1 cellular context compared by ENCODE assay signal in the genomic region with DNA sequence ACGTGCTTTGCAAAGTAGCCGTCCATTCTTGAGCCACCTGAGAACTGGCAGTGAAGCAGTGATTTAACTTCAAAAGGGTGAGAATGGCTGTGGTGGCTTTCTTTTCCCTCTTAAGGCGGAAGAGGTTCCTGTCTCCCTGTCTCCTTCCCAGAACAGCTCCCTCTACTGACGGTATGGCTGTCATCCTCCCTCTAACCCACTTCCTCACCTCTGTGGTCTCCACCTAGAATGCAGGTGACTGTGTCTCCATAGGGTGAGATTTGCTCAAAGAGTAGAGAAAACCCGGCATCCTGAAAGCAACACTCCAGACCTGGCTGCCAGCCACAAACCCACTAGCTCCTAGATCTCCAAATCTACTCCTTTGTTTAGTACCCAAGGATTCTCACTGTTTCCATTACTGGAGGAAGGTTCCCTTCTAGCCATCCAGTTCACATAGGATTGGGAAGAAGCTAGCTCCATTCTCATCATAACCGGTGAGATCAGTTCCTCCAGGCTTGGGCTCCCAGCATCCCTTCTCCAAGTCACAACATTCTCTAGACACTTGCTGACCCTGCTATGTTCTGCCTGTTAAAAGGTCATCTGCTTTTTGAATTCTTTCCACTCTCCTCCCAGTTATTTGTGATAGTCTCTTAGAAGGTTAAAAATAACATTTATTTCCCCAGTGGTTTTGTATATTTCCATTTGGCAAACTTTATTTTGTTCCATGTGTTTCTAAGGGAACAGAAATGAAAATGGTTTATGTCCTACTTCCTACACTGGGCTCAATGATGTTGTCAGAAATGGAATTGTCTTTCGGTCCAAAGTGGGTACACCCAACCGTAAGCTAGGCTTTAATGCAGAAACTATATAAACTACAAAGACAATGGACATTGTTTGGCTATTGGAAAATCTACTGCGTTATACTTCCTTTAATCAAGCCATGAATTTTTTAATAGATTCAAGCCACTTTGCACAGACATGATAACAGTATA.
TF ChIP-seq lines count a peak whose summit lies in the region.

No MANE protein-coding gene starts in this region.

TF ChIP-seq in IMR-90, 13 proteins besides CTCF, POLR2A, EP300 and RAD21 (continued from another document):
- TF ChIP-seq ELK1 (IDR thresholded peaks at IDR 0.05; ENCODE audit: borderline replicate concordance, low read depth, low read length) (no peak), CEBPB (IDR thresholded peaks at IDR 0.05; ENCODE audit: low read depth, low read length) (no peak), MAFK (IDR thresholded peaks at IDR 0.05; ENCODE audit: low read depth, low read length) (no peak), MAZ (IDR thresholded peaks at IDR 0.05; ENCODE audit: borderline replicate concordance, low read depth, low read length) (no peak), SMC3 (IDR thresholded peaks at IDR 0.05; ENCODE audit: low read depth, low read length) (no peak), FOS (IDR thresholded peaks at IDR 0.05; ENCODE audit: low read depth, low read length) (no peak), BHLHE40 (IDR thresholded peaks at IDR 0.05; ENCODE audit: low read depth, low read length) (no peak)
